Comparison of ENCODE assay signal across 8 cellular contexts in the genomic region with DNA sequence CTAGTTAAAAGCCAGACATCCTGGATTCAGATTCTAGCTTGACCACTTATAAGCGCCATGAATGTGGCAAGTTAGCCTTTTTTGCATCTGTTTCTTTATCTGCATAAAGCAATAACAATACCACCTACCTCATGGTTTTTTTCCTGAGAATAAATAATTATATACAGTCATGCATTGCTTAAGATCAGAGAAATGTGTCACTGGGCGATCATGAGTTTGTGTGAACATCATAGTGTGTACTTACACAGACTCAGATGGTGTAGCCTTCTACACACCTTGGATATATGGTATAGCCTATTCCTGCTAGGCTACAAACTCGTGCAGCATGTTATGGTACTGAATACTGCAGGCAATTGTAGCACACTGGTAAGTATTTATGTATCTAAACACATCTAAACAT.
DNase-seq lines count a peak whose midpoint lies in the region; ATAC-seq and TF ChIP-seq lines count a peak whose summit lies in the region.

No MANE protein-coding gene starts in this region.

- H3K4me2 ChIP-seq in mammary epithelial cell (ENCODE audit: insufficient read depth, low read depth, low read length): peak overlapping the region; percentile 75

- 96 to 99% methylated on average over 3 of the region's 3 CpGs for WGBS in heart right ventricle, 2 donors
- WGBS in mammary epithelial cell (ENCODE audit: low coverage, missing lambda C conversion rate): 82% methylated on average over 3 of the region's 3 CpGs

- no TSS peak for BruUV-seq in mammary epithelial cell (replicated peaks; lab: Mats Ljungman, UMichigan)

- H4K20me1 ChIP-seq in mammary epithelial cell (ENCODE audit: insufficient read depth, low read length): no peaks in the 10 kb centered on the region

- TF ChIP-seq CTCF in heart right ventricle (IDR thresholded peaks at IDR 0.05) (no peak), mammary epithelial cell (conservative IDR thresholded peaks at IDR 0.05 in 1 of 2, IDR thresholded peaks at IDR 0.05 in 1 of 2; ENCODE audit: extremely low read depth in 1 of 2, insufficient read depth in 1 of 2, low read depth in 1 of 2, low read length in 2 of 2) (no peak), upper lobe of right lung (IDR thresholded peaks at IDR 0.05) (no peak)

- no peaks in the 10 kb centered on the region for H3K27me3 ChIP-seq in heart right ventricle
- H3K27me3 ChIP-seq in mammary epithelial cell (ENCODE audit: insufficient read depth, low read length): no peaks in the 10 kb centered on the region
- no peaks in the 10 kb centered on the region for H3K27me3 ChIP-seq in mucosa of stomach (ENCODE audit: control insufficient read depth, insufficient read depth, low read length)
- no peaks in the 10 kb centered on the region for H3K27me3 ChIP-seq in upper lobe of right lung

- in situ Hi-C loops in mammary epithelial cell (cut with MboI; ENCODE audit: low sequenced_read_pairs in 2 of 2): no loop called here

- CTCF ChIA-PET in mammary epithelial cell (lab: Charles Lee; ENCODE audit: low non-redundant PET): no interaction called here

- peak overlapping the region; percentile 81 for H2AFZ ChIP-seq in mammary epithelial cell (ENCODE audit: low read depth, low read length)

- no peaks in the 10 kb centered on the region for H3K79me2 ChIP-seq in mammary epithelial cell (ENCODE audit: insufficient read depth, low read length)

- peaks cover 3 to 28% (median 16%) of the 10 kb centered on the region in 9 donors for H3K4me1 ChIP-seq in heart right ventricle
- peaks cover 11% of the 10 kb centered on the region for H3K4me1 ChIP-seq in mammary epithelial cell (ENCODE audit: insufficient read depth, low read length)
- H3K4me1 ChIP-seq in mucosa of stomach (ENCODE audit: control insufficient read depth, insufficient read depth, low read length): peaks cover 7% of the 10 kb centered on the region
- peaks cover 14% of the 10 kb centered on the region for H3K4me1 ChIP-seq in upper lobe of right lung

- no peak for DNase-seq in heart right ventricle
- DNase-seq in cardiac septum (ENCODE audit: low spot score): no peak
- no peak for DNase-seq in mammary epithelial cell
- DNase-seq in upper lobe of right lung: no peak
- no peak for DNase-seq in effector CD8-positive, alpha-beta T cell (lab: John Stamatoyannopoulos, UW)
- DNase-seq in NCI-H1694 (lab: John Stamatoyannopoulos, UW): no peak

- H3K9ac ChIP-seq in mammary epithelial cell (ENCODE audit: insufficient read depth, low read length) (no peak overlapping the region), mucosa of stomach (ENCODE audit: low read length) (peak overlapping the region; percentile 69)

- H3K36me3 ChIP-seq in heart right ventricle: no peaks in the 10 kb centered on the region
- H3K36me3 ChIP-seq in mammary epithelial cell (ENCODE audit: insufficient read depth, low read length): no peaks in the 10 kb centered on the region
- no peaks in the 10 kb centered on the region for H3K36me3 ChIP-seq in mucosa of stomach (ENCODE audit: control insufficient read depth, insufficient read depth, low read length)
- no peaks in the 10 kb centered on the region for H3K36me3 ChIP-seq in upper lobe of right lung

- peak overlapping the region in 8 of 10 donors; percentile 30 to 59 (median 57) for H3K4me3 ChIP-seq in heart right ventricle
- H3K4me3 ChIP-seq in mammary epithelial cell (replicated peaks in 1 of 3; ENCODE audit: insufficient read depth in 1 of 3, low read depth in 2 of 3, low read length in 3 of 3): no peak overlapping the region
- no peak overlapping the region for H3K4me3 ChIP-seq in mucosa of stomach (ENCODE audit: low read length)
- H3K4me3 ChIP-seq in upper lobe of right lung: peak overlapping the region; percentile 48

- no peaks in the 10 kb centered on the region for H3K9me3 ChIP-seq in heart right ventricle
- H3K9me3 ChIP-seq in mammary epithelial cell (replicated peaks; ENCODE audit: insufficient read depth, low read length): no peaks in the 10 kb centered on the region
- H3K9me3 ChIP-seq in mucosa of stomach (ENCODE audit: control insufficient read depth, low read length): no peaks in the 10 kb centered on the region
- H3K9me3 ChIP-seq in upper lobe of right lung: no peaks in the 10 kb centered on the region

- H3K27ac ChIP-seq in heart right ventricle (peak overlapping the region; percentile 41 to 93 (median 78)), mammary epithelial cell (ENCODE audit: insufficient read depth, low read depth, low read length) (no peak overlapping the region), upper lobe of right lung (no peak overlapping the region)

- dilution Hi-C loops in mammary epithelial cell (cut with HindIII; ENCODE audit: low sequenced_read_pairs): no loop called here

- intact Hi-C loops in heart right ventricle (cut with DNase I) (loop anchor here in 3 of 10 donors (5.0 to 10.0 kb wide), 5 partner anchors 43 to 177 kb away; a partner anchor contains a TSS), cardiac septum (cut with DNase I) (loop anchor here (5.0 kb wide), 2 partner anchors 43 to 87 kb away; a partner anchor contains a TSS), mammary epithelial cell (cut with micrococcal nuclease) (loop anchor here (5.0 kb wide), 1 partner anchor 87 kb away; a partner anchor contains a TSS), upper lobe of right lung (cut with DNase I) (no loop called here)

- peak in 1 of 8 donors; percentile 4 for ATAC-seq in heart right ventricle
- no peak for ATAC-seq in upper lobe of right lung
- ATAC-seq in HG02938 (IDR thresholded peaks at IDR 0.05; ENCODE audit: unreplicated experiment): no peak

Comparison
In these comparisons a context has a peak if more than half of its experiments do, and no peak if none do; other contexts are left out.
1. H3K27ac ChIP-seq: peak in heart right ventricle (10 of 10); none in mammary epithelial cell (single experiment) and upper lobe of right lung (single experiment).
2. H3K4me3 ChIP-seq: peak in heart right ventricle (8 of 10) and upper lobe of right lung (single experiment); none in mammary epithelial cell (0 of 3) and mucosa of stomach (single experiment).